Comparison of ENCODE assay signal across 17 cellular contexts in genomic region chr1:180165096-180165495, GRCh38. TPM values are rescaled to one million over a fixed set of nuclear protein-coding genes. Genes with fewer than 3 reads are reported as not detected.
DNase-seq lines count a peak whose midpoint lies in the region; ATAC-seq and TF ChIP-seq lines count a peak whose summit lies in the region.
"Had no signal": no experiment of that assay in that cellular context is flagged by ENCODE, and none has a peak within 500 bp of the region (broad histone marks: within the 10 kb centered on the region; RNA-seq: fewer than 3 reads in every experiment).

No MANE protein-coding gene starts in this region.

- H3K4me3 Mint-ChIP-seq in CD14-positive monocyte, result no peak overlapping the region
- no peak overlapping the region for H3K4me3 Mint-ChIP-seq in GM23338
- no peak overlapping the region for H3K4me3 Mint-ChIP-seq in neural progenitor cell

- H3K9ac ChIP-seq in neuronal stem cell (ENCODE audit: low read depth, low read length, poor library complexity) (no peak overlapping the region), MM.1S (ENCODE audit: low read length) (no peak overlapping the region), neural progenitor cell (no peak overlapping the region)
- H3K9ac ChIP-seq: BLaER1 treated with 17β-estradiol and CSF1 and Interleukin-3, amounts not matched to agents 10 nM and 100 nM had no signal

- H4K91ac ChIP-seq in neuronal stem cell (ENCODE audit: low read depth, low read length, poor library complexity), result no peak overlapping the region

- peaks cover 51% of the 10 kb centered on the region in 2 donors for H3K36me3 Mint-ChIP-seq in CD14-positive monocyte
- H3K36me3 Mint-ChIP-seq in GM23338 (ENCODE audit: low read depth), result peaks cover 5% of the 10 kb centered on the region; the same call in 2 of the 3 replicates
- H3K36me3 Mint-ChIP-seq in neural progenitor cell, result no peaks in the 10 kb centered on the region

- H3K9me3 ChIP-seq in breast epithelium (no peaks in the 10 kb centered on the region), neuronal stem cell (replicated peaks in 1 of 2; ENCODE audit: control insufficient read depth in 2 of 2, insufficient read depth in 1 of 2, low read depth in 1 of 2, low read length in 2 of 2) (no peaks in the 10 kb centered on the region), MM.1S (replicated peaks; ENCODE audit: insufficient read depth, low read length) (no peaks in the 10 kb centered on the region), neural progenitor cell (ENCODE audit: low read depth) (no peaks in the 10 kb centered on the region), mucosa of descending colon (no peaks in the 10 kb centered on the region)
- H3K9me3 ChIP-seq: BLaER1 treated with 17β-estradiol and CSF1 and Interleukin-3, amounts not matched to agents 10 nM and 100 nM had no signal

- no CpG with 5 or more reads among the region's 2 CpGs for WGBS in neuronal stem cell (ENCODE audit: extremely low coverage in 2 of 2, insufficient read length in 2 of 2, insufficient replicate concordance in 1 of 2), 2 donors

- H3K27ac Mint-ChIP-seq in CD14-positive monocyte (peak overlapping the region in 6 of 7 donors; percentile 4 to 68 (median 54)), GM23338 (peak overlapping the region; percentile 77; the same call in 1 of the 2 replicates), neural progenitor cell (no peak overlapping the region)

- peak overlapping the region; percentile 76 for H2AK5ac ChIP-seq in neuronal stem cell (ENCODE audit: low read depth, low read length)

- no peak overlapping the region for H3K4ac ChIP-seq in neuronal stem cell (ENCODE audit: low read length)

- DNase-seq in CD14-positive monocyte (ENCODE audit: low spot score) (no peak), GM23338 (ENCODE audit: low spot score) (no peak), breast epithelium (ENCODE audit: low spot score in 2 of 2) (peak in 1 of 2 donors; percentile 2), neuronal stem cell (ENCODE audit: low spot score) (no peak), NCI-H2081 (lab: John Stamatoyannopoulos, UW) (no peak), MM.1S (no peak), neural progenitor cell (ENCODE audit: low spot score) (no peak), mucosa of descending colon (no peak)
- DNase-seq: DMS79, GOT3, NCI-H1694 treated with DMSO at 0.1 percent for 48 hours, NCI-H2107, NCI-H2227 treated with DMSO at 0.1 percent for 48 hours, NCI-H524, SIG-M5 had no signal

- H3K4me3 ChIP-seq in GM23338, result no peak overlapping the region
- H3K4me3 ChIP-seq in breast epithelium, result no peak overlapping the region
- no peak overlapping the region for H3K4me3 ChIP-seq in neuronal stem cell (ENCODE audit: low read length in 2 of 2)
- no peak overlapping the region for H3K4me3 ChIP-seq in MM.1S (ENCODE audit: low read length)
- H3K4me3 ChIP-seq in neural progenitor cell, result no peak overlapping the region
- no peak overlapping the region for H3K4me3 ChIP-seq in mucosa of descending colon
- H3K4me3 ChIP-seq: BLaER1 treated with 17β-estradiol and CSF1 and Interleukin-3, amounts not matched to agents 10 nM and 100 nM had no signal

- H3K4me1 Mint-ChIP-seq in CD14-positive monocyte (peaks cover 43% of the 10 kb centered on the region), GM23338 (peaks cover 51% of the 10 kb centered on the region), neural progenitor cell (peaks cover 4% of the 10 kb centered on the region)

- no peak for TF ChIP-seq CTCF in CD14-positive monocyte (IDR thresholded peaks at IDR 0.05)
- no peak for TF ChIP-seq CTCF in GM23338 (conservative IDR thresholded peaks at IDR 0.05; ENCODE audit: low read depth in 2 of 2)
- TF ChIP-seq CTCF in breast epithelium (IDR thresholded peaks at IDR 0.05), result no peak
- TF ChIP-seq CTCF in MM.1S (IDR thresholded peaks at IDR 0.05; ENCODE audit: low read length), result no peak
- TF ChIP-seq CTCF in neural progenitor cell (IDR thresholded peaks at IDR 0.05), result no peak
- no peak for TF ChIP-seq CTCF in mucosa of descending colon (IDR thresholded peaks at IDR 0.05)

- no peak overlapping the region for H2BK15ac ChIP-seq in neuronal stem cell (ENCODE audit: low read length)

- no peak overlapping the region for H3K23ac ChIP-seq in neuronal stem cell (ENCODE audit: low read depth, low read length, poor library complexity)

- H3K9me3 Mint-ChIP-seq in CD14-positive monocyte (peaks cover 0 to 9% (median 3%) of the 10 kb centered on the region in 7 donors), GM23338 (no peaks in the 10 kb centered on the region), neural progenitor cell (no peaks in the 10 kb centered on the region)

- no peaks in the 10 kb centered on the region for H3K79me1 ChIP-seq in neuronal stem cell (ENCODE audit: low read depth, low read length)

- no peak for TF ChIP-seq POLR2A in breast epithelium (IDR thresholded peaks at IDR 0.05)

- no peak overlapping the region for H2BK120ac ChIP-seq in neuronal stem cell (ENCODE audit: low read depth, low read length)

- intact Hi-C loops in CD14-positive monocyte (cut with micrococcal nuclease), result no loop called here
- intact Hi-C loops in breast epithelium (cut with DNase I; ENCODE audit: low total_unique reads), result no loop called here
- intact Hi-C loops in mucosa of descending colon (cut with DNase I, micrococcal nuclease), result no loop called here

- no peaks in the 10 kb centered on the region for H3K9me2 ChIP-seq in GM23338 (ENCODE audit: insufficient read depth)
- no peaks in the 10 kb centered on the region for H3K9me2 ChIP-seq in MM.1S (replicated peaks; ENCODE audit: insufficient read depth, low read length)

- H3K4me2 ChIP-seq in GM23338 (no peak overlapping the region), neuronal stem cell (ENCODE audit: insufficient read depth, low read length, poor library complexity, severe bottlenecking) (no peak overlapping the region), MM.1S (ENCODE audit: low read depth, low read length) (no peak overlapping the region), neural progenitor cell (no peak overlapping the region)

- no peak overlapping the region for H3K27ac ChIP-seq in GM23338 (ENCODE audit: low read depth)
- H3K27ac ChIP-seq in breast epithelium, result peak overlapping the region; percentile 89 to 90
- H3K27ac ChIP-seq in neuronal stem cell (replicated peaks; ENCODE audit: low read length), result no peak overlapping the region
- no peak overlapping the region for H3K27ac ChIP-seq in MM.1S (ENCODE audit: low read length)
- H3K27ac ChIP-seq in neural progenitor cell, result no peak overlapping the region
- H3K27ac ChIP-seq: BLaER1 treated with 17β-estradiol and CSF1 and Interleukin-3, amounts not matched to agents 10 nM and 100 nM had no signal

- H3K79me2 ChIP-seq in GM23338 (replicated peaks; ENCODE audit: insufficient read depth) (peaks cover 34% of the 10 kb centered on the region), MM.1S (ENCODE audit: low read length) (no peaks in the 10 kb centered on the region), neural progenitor cell (ENCODE audit: low read depth) (peaks cover 8% of the 10 kb centered on the region)

- no peak overlapping the region for H2BK5ac ChIP-seq in neuronal stem cell (ENCODE audit: low read length)

- H4K8ac ChIP-seq in neuronal stem cell (ENCODE audit: low read depth, low read length), result no peak overlapping the region

- ATAC-seq in GM23338, result no peak
- no peak for ATAC-seq in mucosa of descending colon
- ATAC-seq: HCT116 had no signal

- H3F3A ChIP-seq in GM23338 (replicated peaks; ENCODE audit: low read depth) (0 out of 2 replicates have a peak, but pooled peaks cover 2% of the 10 kb centered on the region), MM.1S (ENCODE audit: insufficient read depth, low read length) (no peaks in the 10 kb centered on the region), neural progenitor cell (ENCODE audit: low read depth) (peaks cover 14% of the 10 kb centered on the region)

- H3K36me3 ChIP-seq in GM23338 (ENCODE audit: insufficient read depth) (no peaks in the 10 kb centered on the region), breast epithelium (no peaks in the 10 kb centered on the region), neuronal stem cell (replicated peaks in 1 of 2; ENCODE audit: control insufficient read depth in 2 of 2, insufficient read depth in 2 of 2, low read length in 2 of 2) (peaks cover 4 to 5% of the 10 kb centered on the region in 2 donors), MM.1S (replicated peaks; ENCODE audit: insufficient read depth, low read length) (no peaks in the 10 kb centered on the region), neural progenitor cell (no peaks in the 10 kb centered on the region), mucosa of descending colon (ENCODE audit: low read depth) (no peaks in the 10 kb centered on the region)

- H3K27me3 ChIP-seq in GM23338 (ENCODE audit: insufficient read depth) (no peaks in the 10 kb centered on the region), breast epithelium (no peaks in the 10 kb centered on the region), neuronal stem cell (ENCODE audit: control insufficient read depth in 3 of 3, insufficient read depth in 3 of 3, low read depth in 1 of 3, low read length in 3 of 3) (no peaks in the 10 kb centered on the region), MM.1S (replicated peaks; ENCODE audit: insufficient read depth, low read length) (no peaks in the 10 kb centered on the region), neural progenitor cell (no peaks in the 10 kb centered on the region)
- H3K27me3 ChIP-seq: BLaER1 treated with 17β-estradiol and CSF1 and Interleukin-3, amounts not matched to agents 10 nM and 100 nM had no signal

- H3K18ac ChIP-seq in neuronal stem cell (ENCODE audit: low read length), result peak overlapping the region; percentile 24

- H2AFZ ChIP-seq in GM23338, result no peak overlapping the region
- H2AFZ ChIP-seq in neuronal stem cell (ENCODE audit: low read length), result no peak overlapping the region
- H2AFZ ChIP-seq in MM.1S (ENCODE audit: low read length), result no peak overlapping the region
- H2AFZ ChIP-seq in neural progenitor cell (replicated peaks), result no peak overlapping the region

- peaks cover 19% of the 10 kb centered on the region for H4K20me1 ChIP-seq in GM23338 (replicated peaks; ENCODE audit: insufficient read depth)
- H4K20me1 ChIP-seq in MM.1S (ENCODE audit: insufficient read depth, low read length), result no peaks in the 10 kb centered on the region
- peaks cover 21% of the 10 kb centered on the region for H4K20me1 ChIP-seq in neural progenitor cell (ENCODE audit: low read depth)

- no peaks in the 10 kb centered on the region for H3K27me3 Mint-ChIP-seq in CD14-positive monocyte (ENCODE audit: low read depth in 3 of 3)
- H3K27me3 Mint-ChIP-seq in GM23338 (ENCODE audit: insufficient read depth, low read depth, poor library complexity), result no peaks in the 10 kb centered on the region
- H3K27me3 Mint-ChIP-seq in neural progenitor cell (ENCODE audit: insufficient read depth, low read depth), result peaks cover 15% of the 10 kb centered on the region

- no peak overlapping the region for H3K14ac ChIP-seq in neuronal stem cell (ENCODE audit: low read length)

- H3K4me1 ChIP-seq in GM23338 (ENCODE audit: insufficient read depth) (peaks cover 39% of the 10 kb centered on the region), breast epithelium (peaks cover 5 to 32% of the 10 kb centered on the region in 2 donors), neuronal stem cell (ENCODE audit: control insufficient read depth in 2 of 2, insufficient read depth in 1 of 2, low read depth in 1 of 2, low read length in 2 of 2) (peaks cover 0 to 9% of the 10 kb centered on the region in 2 donors), MM.1S (ENCODE audit: low read length) (no peaks in the 10 kb centered on the region), neural progenitor cell (peaks cover 13% of the 10 kb centered on the region), mucosa of descending colon (ENCODE audit: low read depth) (peaks cover 25% of the 10 kb centered on the region)

- H2BK12ac ChIP-seq in neuronal stem cell (ENCODE audit: low read length), result no peak overlapping the region

RNA-seq across cellular contexts. Expression of gene QSOX1, which starts 10.4 kb away (rescaled TPM):
- 10 to 100 TPM; 34.5 to 35.8 TPM for polyA plus RNA-seq in CD14-positive monocyte
- 107 and 119 TPM in 2 replicates for total RNA-seq in GM23338 (2014; rRNA removed; shearing (Covaris generic))
- polyA plus RNA-seq in GM23338 (2016; fragmentation: Nextera tagmentation; extraction: Ambion mirVana), result 47.8 and 64.8 TPM in 2 replicates
- 10 to 100 TPM; 43.3 to 85.5 (median 67.5) TPM for total RNA-seq in breast epithelium
- polyA plus RNA-seq in neuronal stem cell (2013, experiment 1 of 2), result 31.6 TPM
- polyA plus RNA-seq in neuronal stem cell (2013, experiment 2 of 2), result 30.8 TPM
- total RNA-seq in neural progenitor cell (ENCODE audit: low replicate concordance), result 13.6 and 58.3 TPM in 2 replicates
- total RNA-seq in mucosa of descending colon, result 100 to 1,000 TPM in 2 of 3 donors, 10 to 100 TPM in 1; 96.4 to 260 (median 185) TPM

Comparison
In these comparisons a context has a peak if more than half of its experiments do, and no peak if none do; other contexts are left out.
1. H3K27ac ChIP-seq: peak in breast epithelium (2 of 2); none in GM23338 (single experiment), neuronal stem cell (single experiment), MM.1S (single experiment) and neural progenitor cell (single experiment).